8 cellular contexts compared by ENCODE assay signal in genomic region chr1:117671781-117672501, GRCh38.
DNase-seq lines count a peak whose midpoint lies in the region; ATAC-seq, FAIRE-seq and TF ChIP-seq lines count a peak whose summit lies in the region.

No MANE protein-coding gene starts in this region.

- no peaks in the 10 kb centered on the region for H3K9me3 ChIP-seq in endodermal cell (ENCODE audit: control insufficient read depth, low read length)

- FAIRE-seq in H54 (lab: Jason Lieb, UNC) = no peak

- peaks cover 5% of the 10 kb centered on the region for H3K4me1 ChIP-seq in endodermal cell (ENCODE audit: control insufficient read depth, insufficient read depth, low read length)

- no peaks in the 10 kb centered on the region for H3K27me3 Mint-ChIP-seq in endodermal cell (ENCODE audit: insufficient read depth)

- ATAC-seq in HG02610 (IDR thresholded peaks at IDR 0.05; ENCODE audit: unreplicated experiment) (no peak), HG02678 (IDR thresholded peaks at IDR 0.05; ENCODE audit: unreplicated experiment) (no peak)

- no peaks in the 10 kb centered on the region for H3K9me3 Mint-ChIP-seq in endodermal cell

- no peak overlapping the region for H3K4me3 ChIP-seq in NB4 (ENCODE audit: low read depth, low read length)
- H3K4me3 ChIP-seq in endodermal cell (ENCODE audit: low read length) = no peak overlapping the region

- H3K9ac ChIP-seq in endodermal cell (ENCODE audit: extremely low read depth, low read length, poor library complexity, severe bottlenecking) = no peak overlapping the region

- no peaks in the 10 kb centered on the region for H3K27me3 ChIP-seq in endodermal cell (ENCODE audit: control insufficient read depth, insufficient read depth, low read length, poor library complexity, severe bottlenecking)

- no peak overlapping the region for H3K27ac Mint-ChIP-seq in endodermal cell

- H3K36me3 ChIP-seq in endodermal cell (ENCODE audit: control insufficient read depth, insufficient read depth, low read length) = no peaks in the 10 kb centered on the region

- DNase-seq in CD1c-positive myeloid dendritic cell (ENCODE audit: extremely low spot score) (peak; percentile 21), NB4 (ENCODE audit: low read depth) (peak; percentile 31), endodermal cell (peak; percentile 84), myocyte (ENCODE audit: low read depth) (peak; percentile 27), H54 (ENCODE audit: insufficient read length, low spot score) (no peak), activated gamma-delta T cell treated with Interleukin-2 at 50 U/mL for 16 hours (no peak)

- H3K4me3 Mint-ChIP-seq in endodermal cell = no peak overlapping the region

- peak overlapping the region; percentile 40 for H3K27ac ChIP-seq in endodermal cell (ENCODE audit: low read depth, low read length)

- no peak for TF ChIP-seq POLR2A in NB4 (IDR thresholded peaks at IDR 0.05; ENCODE audit: extremely low read depth, insufficient read length)
- TF ChIP-seq POLR2A in H54 (IDR thresholded peaks at IDR 0.05; ENCODE audit: low read depth, low read length) = no peak

- no peaks in the 10 kb centered on the region for H3K36me3 Mint-ChIP-seq in endodermal cell (ENCODE audit: low read depth)

- TF ChIP-seq CTCF in NB4 (IDR thresholded peaks at IDR 0.05; ENCODE audit: low read depth, low read length) (no peak), endodermal cell (conservative IDR thresholded peaks at IDR 0.05) (peak; percentile 69)

- H3K4me1 Mint-ChIP-seq in endodermal cell = peaks cover 16% of the 10 kb centered on the region

- WGBS in endodermal cell (ENCODE audit: insufficient coverage in 1 of 2, insufficient read length in 1 of 2), 2 experiments = 61 to 65% methylated on average over 2 to 6 of the region's 6 CpGs

Comparison
In these comparisons a context has a peak if more than half of its experiments do, and no peak if none do; other contexts are left out.
1. DNase-seq: peak in CD1c-positive myeloid dendritic cell (single experiment), NB4 (single experiment), endodermal cell (single experiment) and myocyte (single experiment); none in H54 (single experiment) and activated gamma-delta T cell treated with Interleukin-2 at 50 U/mL for 16 hours (single experiment).